Comparison of ENCODE assay signal across 1 cellular context in genomic region chr7:93558705-93559614, GRCh38.
TF ChIP-seq lines count a peak whose summit lies in the region.

No MANE protein-coding gene starts in this region.

TF ChIP-seq in H1, 55 proteins besides CTCF, POLR2A, EP300 and RAD21 (continued from another document):
- no peak for TF ChIP-seq USF2 (IDR thresholded peaks at IDR 0.05; ENCODE audit: low read length)
